ENCODE assay signal across 9 cellular contexts in genomic region chr7:71402684-71403083, GRCh38.
"Had no signal": no experiment of that assay in that cellular context is flagged by ENCODE, and none has a peak within 500 bp of the region (broad histone marks: within the 10 kb centered on the region; RNA-seq: fewer than 3 reads in every experiment).

No MANE protein-coding gene starts in this region.

- H3K36me3 Mint-ChIP-seq: IgD-negative memory B cell had no signal

- ATAC-seq: GM23338, HCT116, HepG2 had no signal

- H3K4me2 ChIP-seq: GM23338 had no signal

- H3K4me3 Mint-ChIP-seq: GM23338, HFFc6, IgD-negative memory B cell had no signal

- H3K4me3 ChIP-seq: GM23338, HAP-1 had no signal

- H3K27ac Mint-ChIP-seq: GM23338, HFFc6, IgD-negative memory B cell had no signal

- H3K27ac ChIP-seq: HL-60 had no signal

- H3K27me3 Mint-ChIP-seq: IgD-negative memory B cell had no signal

- FAIRE-seq: HepG2 had no signal

- H2AFZ ChIP-seq: GM23338 had no signal

- H3K9me3 ChIP-seq: HAP-1 had no signal

- H3K36me3 ChIP-seq: HAP-1 had no signal

- DNase-seq: H7, HFFc6, KG1 had no signal

- H3K4me1 ChIP-seq: HAP-1 had no signal
